In the genomic region with DNA sequence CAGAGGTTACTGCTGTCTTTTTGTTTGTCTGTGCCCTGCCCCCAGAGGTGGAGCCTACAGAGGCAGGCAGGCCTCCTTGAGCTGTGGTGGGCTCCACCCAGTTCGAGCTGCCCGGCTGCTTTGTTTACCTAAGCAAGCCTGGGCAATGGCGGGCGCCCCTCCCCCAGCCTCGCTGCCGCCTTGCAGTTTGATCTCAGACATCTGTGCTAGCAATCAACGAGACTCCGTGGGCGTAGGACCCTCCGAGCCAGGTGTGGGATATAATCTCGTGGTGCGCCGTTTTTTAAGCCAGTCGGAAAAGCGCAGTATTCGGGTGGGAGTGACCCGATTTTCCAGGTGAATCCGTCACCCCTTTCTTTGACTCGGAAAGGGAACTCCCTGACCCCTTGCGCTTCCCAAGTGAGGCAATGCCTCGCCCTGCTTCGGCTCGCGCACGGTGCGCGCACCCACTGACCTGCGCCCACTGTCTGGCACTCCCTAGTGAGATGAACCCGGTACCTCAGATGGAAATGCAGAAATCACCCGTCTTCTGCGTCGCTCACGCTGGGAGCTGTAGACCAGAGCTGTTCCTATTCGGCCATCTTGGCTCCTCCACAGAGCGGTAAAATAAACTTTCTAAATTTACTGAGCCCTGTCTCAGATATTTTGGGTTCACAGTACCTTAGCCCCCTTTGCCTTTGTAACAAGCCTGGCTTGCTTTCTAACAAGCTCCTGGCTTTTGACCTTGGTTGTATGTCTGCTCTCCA, we compare ENCODE assay signal across 8 cellular contexts.
DNase-seq lines count a peak whose midpoint lies in the region; ATAC-seq, FAIRE-seq and TF ChIP-seq lines count a peak whose summit lies in the region.
"Not testable (repeated sequence)": the region's sequence is repeated elsewhere in the genome, so short reads cannot be mapped to it uniquely, and the experiment has no call there.

No MANE protein-coding gene starts in this region.

- not testable (repeated sequence) for TF ChIP-seq RAD21 in HepG2 (CRISPR knock-in tag; IDR thresholded peaks at IDR 0.05)

- not testable (repeated sequence) for H3K36me3 ChIP-seq in HepG2 (replicated peaks in 1 of 2; ENCODE audit: control insufficient read depth in 1 of 2, insufficient read depth in 2 of 2, low read length in 2 of 2); uterus

- H3K27ac ChIP-seq in HepG2 (ENCODE audit: extremely low read length, insufficient read depth, low read length): not testable (repeated sequence)
- peak overlapping the region; percentile 77 to 78 for H3K27ac ChIP-seq in uterus

- not testable (repeated sequence) for H2AFZ ChIP-seq in HepG2 (ENCODE audit: low read length)

- TF ChIP-seq EP300 in HepG2 (IDR thresholded peaks at IDR 0.05; ENCODE audit: low read depth in 2 of 2, low read length in 2 of 2); HepG2 (CRISPR knock-in tag; IDR thresholded peaks at IDR 0.05; ENCODE audit: borderline replicate concordance): not testable (repeated sequence)

- in situ Hi-C loops in HepG2 (cut with HindIII; ENCODE audit: extremely low pct_ligation_motif_present, low pct_unique_long_range_greater_than_20kb): not testable (repeated sequence)

- H3K4me2 ChIP-seq in HepG2 (ENCODE audit: low read depth, low read length): not testable (repeated sequence)

- not testable (repeated sequence) for ATAC-seq in HepG2

- H3K79me2 ChIP-seq in HepG2 (ENCODE audit: insufficient read depth, low read length): not testable (repeated sequence)

- WGBS in HepG2 (ENCODE audit: low lambda C conversion rate): 69% methylated on average over 16 of the region's 35 CpGs

- H3K4me1 Mint-ChIP-seq in T-helper 1 cell treated with Interleukin-12 subunit alpha and Interleukin-12 subunit beta and Interleukin-4 antibody, amounts not matched to agents 30 μg/mL and 1 μg/mL, for 36 hours (ENCODE audit: low read depth); glutamatergic neuron (ENCODE audit: low read depth, unreplicated experiment): not testable (repeated sequence)
- H3K4me1 Mint-ChIP-seq in brain: peaks cover 33% of the 10 kb centered on the region
- peaks cover 20% of the 10 kb centered on the region for H3K4me1 Mint-ChIP-seq in nephron progenitor cell

- POLR2A ChIA-PET in HepG2 (lab: Yijun Ruan, JAX): not testable (repeated sequence)

- CTCF ChIA-PET in HepG2 (lab: Yijun Ruan, JAX; ENCODE audit: low intra/inter-chr PET ratio, low total read pairs): not testable (repeated sequence)

- H4K20me1 ChIP-seq in HepG2 (ENCODE audit: insufficient read depth, low read length): not testable (repeated sequence)

- H3K27me3 Mint-ChIP-seq in T-helper 1 cell treated with Interleukin-12 subunit alpha and Interleukin-12 subunit beta and Interleukin-4 antibody, amounts not matched to agents 30 μg/mL and 1 μg/mL, for 36 hours (ENCODE audit: low read depth); brain; glutamatergic neuron (ENCODE audit: unreplicated experiment): not testable (repeated sequence)
- H3K27me3 Mint-ChIP-seq in nephron progenitor cell (ENCODE audit: low read depth, poor library complexity): peaks cover 16% of the 10 kb centered on the region

- H3K9me3 Mint-ChIP-seq in T-helper 1 cell treated with Interleukin-12 subunit alpha and Interleukin-12 subunit beta and Interleukin-4 antibody, amounts not matched to agents 30 μg/mL and 1 μg/mL, for 36 hours; glutamatergic neuron (ENCODE audit: unreplicated experiment): not testable (repeated sequence)
- H3K9me3 Mint-ChIP-seq in brain (peaks cover 0 to 15% (median 2%) of the 10 kb centered on the region in 5 experiments), nephron progenitor cell (peaks cover 64% of the 10 kb centered on the region)

- intact Hi-C loops in HepG2 (cut with micrococcal nuclease; ENCODE audit: unreplicated experiment); uterus (cut with DNase I; ENCODE audit: low total_unique reads): not testable (repeated sequence)

- not testable (repeated sequence) for H3K9ac ChIP-seq in HepG2 (ENCODE audit: insufficient read depth, low read depth, low read length)

- not testable (repeated sequence) for H3K27me3 ChIP-seq in HepG2 (ENCODE audit: control insufficient read depth in 1 of 2, insufficient read depth in 2 of 2, low read length in 2 of 2); uterus

- DNase-seq in NCI-H510A treated with DMSO at 0.1 percent for 48 hours (lab: John Stamatoyannopoulos, UW): peak; percentile 4
- DNase-seq in glutamatergic neuron; HepG2 (ENCODE audit: low spot score); uterus: not testable (repeated sequence)
- peak; percentile 8 for DNase-seq in nephron progenitor cell

- H3K4me1 ChIP-seq in HepG2 (ENCODE audit: insufficient read depth, low read length); uterus: not testable (repeated sequence)

- not testable (repeated sequence) for TF ChIP-seq CTCF in brain (conservative IDR thresholded peaks at IDR 0.05); glutamatergic neuron (IDR thresholded peaks at IDR 0.05; ENCODE audit: partially characterized antibody, unreplicated experiment); HepG2 (CRISPR knock-in tag; IDR thresholded peaks at IDR 0.05); nephron progenitor cell (IDR thresholded peaks at IDR 0.05); uterus (IDR thresholded peaks at IDR 0.05)

- not testable (repeated sequence) for BruUV-seq in HepG2 (replicated peaks; lab: Mats Ljungman, UMichigan)

- peak overlapping the region; percentile 28; the same call in 1 of the 2 replicates for H3K4me3 ChIP-seq in GM08714 (ENCODE audit: low read length)
- H3K4me3 ChIP-seq in HepG2 (replicated peaks in 1 of 3; ENCODE audit: insufficient read depth in 1 of 3, low read depth in 2 of 3, low read length in 3 of 3); uterus: not testable (repeated sequence)

- not testable (repeated sequence) for H3K36me3 Mint-ChIP-seq in T-helper 1 cell treated with Interleukin-12 subunit alpha and Interleukin-12 subunit beta and Interleukin-4 antibody, amounts not matched to agents 30 μg/mL and 1 μg/mL, for 36 hours (ENCODE audit: low read depth); brain; glutamatergic neuron (ENCODE audit: unreplicated experiment)
- peaks cover 35% of the 10 kb centered on the region for H3K36me3 Mint-ChIP-seq in nephron progenitor cell (ENCODE audit: low read depth)

- not testable (repeated sequence) for H3K27ac Mint-ChIP-seq in T-helper 1 cell treated with Interleukin-12 subunit alpha and Interleukin-12 subunit beta and Interleukin-4 antibody, amounts not matched to agents 30 μg/mL and 1 μg/mL, for 36 hours
- H3K27ac Mint-ChIP-seq in brain: peak overlapping the region in 2 of 5 experiments; percentile 86 to 97
- peak overlapping the region; percentile 98 for H3K27ac Mint-ChIP-seq in glutamatergic neuron (ENCODE audit: unreplicated experiment)
- H3K27ac Mint-ChIP-seq in nephron progenitor cell: peak overlapping the region; percentile 97

- H3K4me3 Mint-ChIP-seq in T-helper 1 cell treated with Interleukin-12 subunit alpha and Interleukin-12 subunit beta and Interleukin-4 antibody, amounts not matched to agents 30 μg/mL and 1 μg/mL, for 36 hours: peak overlapping the region; percentile 52
- H3K4me3 Mint-ChIP-seq in brain: peak overlapping the region in 4 of 5 experiments; percentile 61 to 86 (median 76)
- H3K4me3 Mint-ChIP-seq in glutamatergic neuron (ENCODE audit: unreplicated experiment): peak overlapping the region; percentile 89
- peak overlapping the region; percentile 86 for H3K4me3 Mint-ChIP-seq in nephron progenitor cell

- FAIRE-seq in HepG2 (lab: Jason Lieb, UNC): not testable (repeated sequence)

- not testable (repeated sequence) for H3K9me3 ChIP-seq in HepG2 (ENCODE audit: low read length); uterus

- TF ChIP-seq POLR2A in HepG2 (IDR thresholded peaks at IDR 0.05; ENCODE audit: insufficient read depth in 1 of 2, low read depth in 2 of 2, low read length in 2 of 2); uterus (IDR thresholded peaks at IDR 0.05): not testable (repeated sequence)

TF ChIP-seq in HepG2, 621 proteins besides CTCF, POLR2A, EP300 and RAD21:
- TF ChIP-seq, protein P1, sequence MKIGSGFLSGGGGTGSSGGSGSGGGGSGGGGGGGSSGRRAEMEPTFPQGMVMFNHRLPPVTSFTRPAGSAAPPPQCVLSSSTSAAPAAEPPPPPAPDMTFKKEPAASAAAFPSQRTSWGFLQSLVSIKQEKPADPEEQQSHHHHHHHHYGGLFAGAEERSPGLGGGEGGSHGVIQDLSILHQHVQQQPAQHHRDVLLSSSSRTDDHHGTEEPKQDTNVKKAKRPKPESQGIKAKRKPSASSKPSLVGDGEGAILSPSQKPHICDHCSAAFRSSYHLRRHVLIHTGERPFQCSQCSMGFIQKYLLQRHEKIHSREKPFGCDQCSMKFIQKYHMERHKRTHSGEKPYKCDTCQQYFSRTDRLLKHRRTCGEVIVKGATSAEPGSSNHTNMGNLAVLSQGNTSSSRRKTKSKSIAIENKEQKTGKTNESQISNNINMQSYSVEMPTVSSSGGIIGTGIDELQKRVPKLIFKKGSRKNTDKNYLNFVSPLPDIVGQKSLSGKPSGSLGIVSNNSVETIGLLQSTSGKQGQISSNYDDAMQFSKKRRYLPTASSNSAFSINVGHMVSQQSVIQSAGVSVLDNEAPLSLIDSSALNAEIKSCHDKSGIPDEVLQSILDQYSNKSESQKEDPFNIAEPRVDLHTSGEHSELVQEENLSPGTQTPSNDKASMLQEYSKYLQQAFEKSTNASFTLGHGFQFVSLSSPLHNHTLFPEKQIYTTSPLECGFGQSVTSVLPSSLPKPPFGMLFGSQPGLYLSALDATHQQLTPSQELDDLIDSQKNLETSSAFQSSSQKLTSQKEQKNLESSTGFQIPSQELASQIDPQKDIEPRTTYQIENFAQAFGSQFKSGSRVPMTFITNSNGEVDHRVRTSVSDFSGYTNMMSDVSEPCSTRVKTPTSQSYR (CRISPR knock-in tag; IDR thresholded peaks at IDR 0.05; ENCODE audit: borderline replicate concordance): peak; percentile 27; the same call in 1 of the 2 replicates
